22 cellular contexts compared by ENCODE assay signal in genomic region chr12:128708789-128709188, GRCh38.
DNase-seq lines count a peak whose midpoint lies in the region; ATAC-seq and TF ChIP-seq lines count a peak whose summit lies in the region.
"Had no signal": no experiment of that assay in that cellular context is flagged by ENCODE, and none has a peak within 500 bp of the region (broad histone marks: within the 10 kb centered on the region; RNA-seq: fewer than 3 reads in every experiment).

No MANE protein-coding gene starts in this region.

- no peak overlapping the region for H3K18ac ChIP-seq in mesenchymal stem cell (ENCODE audit: low read depth in 1 of 2, low read length in 2 of 2)

- no peak overlapping the region for H3K9ac ChIP-seq in mesenchymal stem cell (ENCODE audit: low read length)
- H3K9ac ChIP-seq: BLaER1 had no signal

- no peak overlapping the region for H3K23ac ChIP-seq in mesenchymal stem cell (ENCODE audit: low read length in 2 of 2)

- H3K4me2 ChIP-seq in mesenchymal stem cell (ENCODE audit: low read length, poor library complexity, severe bottlenecking): no peak overlapping the region
- H3K4me2 ChIP-seq: BLaER1 had no signal

- H4K91ac ChIP-seq in mesenchymal stem cell (ENCODE audit: low read length): peak overlapping the region; percentile 18

- H2BK120ac ChIP-seq in mesenchymal stem cell (ENCODE audit: low read depth, low read length): no peak overlapping the region

- H3K36me3 ChIP-seq in mesenchymal stem cell (ENCODE audit: control insufficient read depth in 1 of 2, insufficient read depth in 2 of 2, low read depth in 1 of 2, low read length in 2 of 2): no peaks in the 10 kb centered on the region
- H3K36me3 ChIP-seq: BE2C, BLaER1 had no signal

- H3K14ac ChIP-seq in mesenchymal stem cell (ENCODE audit: low read length in 2 of 2): no peak overlapping the region

- no peak overlapping the region for H2AK5ac ChIP-seq in mesenchymal stem cell (ENCODE audit: low read length, severe bottlenecking)

- TF ChIP-seq CTCF in coronary artery (IDR thresholded peaks at IDR 0.05): no peak

- H4K8ac ChIP-seq in mesenchymal stem cell (ENCODE audit: low read length): no peak overlapping the region

- H3K9me3 ChIP-seq in mesenchymal stem cell (ENCODE audit: control insufficient read depth, low read length): no peaks in the 10 kb centered on the region
- H3K9me3 ChIP-seq: BE2C, BLaER1 had no signal

- H2BK15ac ChIP-seq in mesenchymal stem cell (ENCODE audit: low read depth, poor library complexity, severe bottlenecking): no peak overlapping the region

- H2BK12ac ChIP-seq in mesenchymal stem cell (ENCODE audit: low read length in 2 of 2): no peak overlapping the region

- H2AFZ ChIP-seq in mesenchymal stem cell (ENCODE audit: low read depth, low read length): no peak overlapping the region

- 76% methylated on average over 6 of the region's 6 CpGs for WGBS in mesenchymal stem cell

- H3K27ac ChIP-seq in mesenchymal stem cell (ENCODE audit: low read length, poor library complexity, severe bottlenecking) (no peak overlapping the region), coronary artery (no peak overlapping the region)
- H3K27ac ChIP-seq: BLaER1 had no signal

- DNase-seq in mesenchymal stem cell (no peak), coronary artery (ENCODE audit: low spot score) (no peak)
- DNase-seq in activated CD4-positive, alpha-beta T cell treated with anti-CD3 and anti-CD28 coated beads for 1 hour: no peak
- DNase-seq: 8988T; ACHN; BE2C; C1 segment of cervical spinal cord; CD4-positive, alpha-beta memory T cell; CD4-positive, CD25-positive, alpha-beta regulatory T cell; CD8-positive, alpha-beta memory T cell; COR-L47; DMS 273 treated with DMSO at 0.1 percent for 48 hours; DMS153; DMS53; DMS79; DND-41; EL; GDM1 had no signal

- no peaks in the 10 kb centered on the region for H3K79me1 ChIP-seq in mesenchymal stem cell (replicated peaks; ENCODE audit: low read length, poor library complexity, severe bottlenecking)

- H3K4me3 ChIP-seq in mesenchymal stem cell (ENCODE audit: insufficient read depth in 1 of 2, low read depth in 1 of 2, low read length in 2 of 2) (no peak overlapping the region), coronary artery (no peak overlapping the region)
- H3K4me3 ChIP-seq: BLaER1, GM12878 had no signal

- peaks cover 0 to 5% of the 10 kb centered on the region in 2 experiments for H3K27me3 ChIP-seq in mesenchymal stem cell (ENCODE audit: control insufficient read depth in 1 of 2, insufficient read depth in 1 of 2, low read length in 2 of 2)
- H3K27me3 ChIP-seq: BE2C, BLaER1 had no signal

- H3K4me1 ChIP-seq in mesenchymal stem cell (ENCODE audit: control insufficient read depth, insufficient read depth, low read depth, low read length): no peaks in the 10 kb centered on the region
- H3K4me1 ChIP-seq: BE2C, BLaER1 had no signal

- H3K4ac ChIP-seq in mesenchymal stem cell (ENCODE audit: low read depth in 1 of 2, low read length in 2 of 2): no peak overlapping the region

- no peak overlapping the region for H2BK5ac ChIP-seq in mesenchymal stem cell (ENCODE audit: low read depth, low read length, poor library complexity, severe bottlenecking)

- no peak for ATAC-seq in GM19395 (IDR thresholded peaks at IDR 0.05; ENCODE audit: unreplicated experiment)
- ATAC-seq: GM12878 had no signal

TF ChIP-seq in PFSK-1, 5 proteins besides CTCF, POLR2A, EP300 and RAD21:
- TF ChIP-seq POLR2AphosphoS5 (IDR thresholded peaks at IDR 0.05; ENCODE audit: low read depth, low read length) (peak; percentile 96), TAF1 (IDR thresholded peaks at IDR 0.05; ENCODE audit: borderline replicate concordance, insufficient read depth, low read length) (peak; percentile 75; the same call in 1 of the 2 replicates), SIN3A (IDR thresholded peaks at IDR 0.05; ENCODE audit: borderline replicate concordance, insufficient read depth, low read length) (0 out of 2 replicates have a peak, but pooled peaks have one; percentile 44), FOXP2 (optimal IDR thresholded peaks at IDR 0.05; ENCODE audit: borderline replicate concordance, extremely low read depth, extremely low read length, insufficient read depth) (no peak)
- TF ChIP-seq, protein P1, sequence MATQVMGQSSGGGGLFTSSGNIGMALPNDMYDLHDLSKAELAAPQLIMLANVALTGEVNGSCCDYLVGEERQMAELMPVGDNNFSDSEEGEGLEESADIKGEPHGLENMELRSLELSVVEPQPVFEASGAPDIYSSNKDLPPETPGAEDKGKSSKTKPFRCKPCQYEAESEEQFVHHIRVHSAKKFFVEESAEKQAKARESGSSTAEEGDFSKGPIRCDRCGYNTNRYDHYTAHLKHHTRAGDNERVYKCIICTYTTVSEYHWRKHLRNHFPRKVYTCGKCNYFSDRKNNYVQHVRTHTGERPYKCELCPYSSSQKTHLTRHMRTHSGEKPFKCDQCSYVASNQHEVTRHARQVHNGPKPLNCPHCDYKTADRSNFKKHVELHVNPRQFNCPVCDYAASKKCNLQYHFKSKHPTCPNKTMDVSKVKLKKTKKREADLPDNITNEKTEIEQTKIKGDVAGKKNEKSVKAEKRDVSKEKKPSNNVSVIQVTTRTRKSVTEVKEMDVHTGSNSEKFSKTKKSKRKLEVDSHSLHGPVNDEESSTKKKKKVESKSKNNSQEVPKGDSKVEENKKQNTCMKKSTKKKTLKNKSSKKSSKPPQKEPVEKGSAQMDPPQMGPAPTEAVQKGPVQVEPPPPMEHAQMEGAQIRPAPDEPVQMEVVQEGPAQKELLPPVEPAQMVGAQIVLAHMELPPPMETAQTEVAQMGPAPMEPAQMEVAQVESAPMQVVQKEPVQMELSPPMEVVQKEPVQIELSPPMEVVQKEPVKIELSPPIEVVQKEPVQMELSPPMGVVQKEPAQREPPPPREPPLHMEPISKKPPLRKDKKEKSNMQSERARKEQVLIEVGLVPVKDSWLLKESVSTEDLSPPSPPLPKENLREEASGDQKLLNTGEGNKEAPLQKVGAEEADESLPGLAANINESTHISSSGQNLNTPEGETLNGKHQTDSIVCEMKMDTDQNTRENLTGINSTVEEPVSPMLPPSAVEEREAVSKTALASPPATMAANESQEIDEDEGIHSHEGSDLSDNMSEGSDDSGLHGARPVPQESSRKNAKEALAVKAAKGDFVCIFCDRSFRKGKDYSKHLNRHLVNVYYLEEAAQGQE (IDR thresholded peaks at IDR 0.05; ENCODE audit: insufficient read depth in 1 of 2, low read depth in 2 of 2, low read length in 2 of 2): no peak; a peak in 1 of 4 replicates
